18 cellular contexts compared by ENCODE assay signal in the genomic region with DNA sequence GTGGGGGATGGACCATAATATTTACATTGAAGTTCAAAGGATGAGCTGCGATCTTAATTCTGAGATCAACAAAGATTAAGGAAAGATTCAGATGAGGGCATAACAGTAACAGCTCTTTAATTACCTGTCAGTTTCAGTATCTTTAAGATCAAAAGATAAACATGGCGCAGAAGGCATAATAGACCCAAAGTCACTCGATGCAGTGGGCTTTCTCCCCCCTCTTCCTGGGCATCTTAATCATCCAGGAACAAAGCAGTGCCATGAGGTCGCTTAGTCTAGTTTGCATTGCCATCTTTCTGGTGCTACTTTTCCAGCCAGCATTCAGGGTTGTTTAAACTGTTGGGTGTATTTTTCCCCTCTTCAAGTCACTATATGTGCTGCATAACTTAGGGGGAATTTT.
A peak's percentile ranks its signal among the peaks of the same experiment; 100 is the strongest.
DNase-seq lines count a peak whose midpoint lies in the region; ATAC-seq, FAIRE-seq and TF ChIP-seq lines count a peak whose summit lies in the region.
"Had no signal": no experiment of that assay in that cellular context is flagged by ENCODE, and none has a peak within 500 bp of the region (broad histone marks: within the 10 kb centered on the region; RNA-seq: fewer than 3 reads in every experiment).

No MANE protein-coding gene starts in this region.

- H3K27ac ChIP-seq in astrocyte (ENCODE audit: low read depth, low read length) (no peak overlapping the region), mesodermal cell (ENCODE audit: low read depth, low read length, severe bottlenecking) (peak overlapping the region; percentile 88), testis (peak overlapping the region; percentile 32 to 38)
- H3K27ac ChIP-seq: PC-9 had no signal

- no peaks in the 10 kb centered on the region for H3K79me2 ChIP-seq in astrocyte (ENCODE audit: insufficient read depth, low read length)

- intact Hi-C loops in testis (cut with DNase I; ENCODE audit: low total_unique reads) = no loop called here

- H3K9ac ChIP-seq in astrocyte (ENCODE audit: low read length) = no peak overlapping the region

- H2AFZ ChIP-seq in astrocyte (ENCODE audit: low read depth, low read length) = no peak overlapping the region
- H2AFZ ChIP-seq: PC-9 had no signal

- TF ChIP-seq POLR2A in testis (IDR thresholded peaks at IDR 0.05) = no peak

- H3K9me3 Mint-ChIP-seq in astrocyte (ENCODE audit: unreplicated experiment) = no peaks in the 10 kb centered on the region
- H3K9me3 Mint-ChIP-seq in activated T-cell treated with anti-CD3 and anti-CD28 coated beads, Interleukin-2, amount 50 U/mL, for 72 hours = no peaks in the 10 kb centered on the region

- H3K36me3 ChIP-seq in astrocyte (ENCODE audit: insufficient read depth, low read length) = no peaks in the 10 kb centered on the region
- peaks cover 27% of the 10 kb centered on the region for H3K36me3 ChIP-seq in mesodermal cell (ENCODE audit: control insufficient read depth, insufficient read depth, low read length)
- H3K36me3 ChIP-seq in testis (ENCODE audit: low read depth, missing control alignments) = no peaks in the 10 kb centered on the region

- H3K27me3 Mint-ChIP-seq in astrocyte (ENCODE audit: low read depth, unreplicated experiment) = peaks cover 8% of the 10 kb centered on the region
- H3K27me3 Mint-ChIP-seq in activated T-cell treated with anti-CD3 and anti-CD28 coated beads, Interleukin-2, amount 50 U/mL, for 72 hours (ENCODE audit: low read depth) = peaks cover 10% of the 10 kb centered on the region

- FAIRE-seq in astrocyte (lab: Jason Lieb, UNC) = no peak

- no peak overlapping the region for H3K4me3 Mint-ChIP-seq in astrocyte (ENCODE audit: unreplicated experiment)
- no peak overlapping the region for H3K4me3 Mint-ChIP-seq in activated T-cell treated with anti-CD3 and anti-CD28 coated beads, Interleukin-2, amount 50 U/mL, for 72 hours
- H3K4me3 Mint-ChIP-seq: CD14-positive monocyte had no signal

- ATAC-seq in HG02571 (IDR thresholded peaks at IDR 0.05; ENCODE audit: unreplicated experiment) = no peak
- ATAC-seq in activated T-cell treated with anti-CD3 and anti-CD28 coated beads, Interleukin-2, amount 50 U/mL, for 72 hours (replicated peaks in 1 of 2) = no peak

- no peaks in the 10 kb centered on the region for H3K9me3 ChIP-seq in astrocyte (ENCODE audit: insufficient read depth, low read depth, low read length)
- no peaks in the 10 kb centered on the region for H3K9me3 ChIP-seq in mesodermal cell (ENCODE audit: control insufficient read depth, low read length)
- H3K9me3 ChIP-seq in testis = no peaks in the 10 kb centered on the region

- H3K4me1 ChIP-seq in astrocyte (ENCODE audit: insufficient read depth, low read length) (peaks cover 3% of the 10 kb centered on the region), mesodermal cell (ENCODE audit: control insufficient read depth, insufficient read depth, low read length, poor library complexity, severe bottlenecking) (peaks cover 40% of the 10 kb centered on the region), testis (peaks cover 21% of the 10 kb centered on the region)

- peak overlapping the region; percentile 30 for H3K4me2 ChIP-seq in astrocyte (ENCODE audit: low read length)
- H3K4me2 ChIP-seq: PC-9 had no signal

- peaks cover 11% of the 10 kb centered on the region for H3K4me1 Mint-ChIP-seq in astrocyte (ENCODE audit: low read depth, unreplicated experiment)
- H3K4me1 Mint-ChIP-seq in activated T-cell treated with anti-CD3 and anti-CD28 coated beads, Interleukin-2, amount 50 U/mL, for 72 hours (ENCODE audit: low read depth) = no peaks in the 10 kb centered on the region
- H3K4me1 Mint-ChIP-seq: CD14-positive monocyte had no signal

- 60 to 74% methylated on average over 2 to 3 of the region's 4 CpGs for WGBS in mesodermal cell (ENCODE audit: insufficient coverage in 2 of 2), 2 experiments
- WGBS in testis, 2 donors = 76% methylated on average over 4 of the region's 4 CpGs

- TF ChIP-seq CTCF in astrocyte (IDR thresholded peaks at IDR 0.05; ENCODE audit: insufficient read depth, low read depth, low read length) = no peak
- no peak for TF ChIP-seq CTCF in testis (IDR thresholded peaks at IDR 0.05)

- H4K20me1 ChIP-seq in astrocyte (ENCODE audit: insufficient read depth, low read length) = no peaks in the 10 kb centered on the region

- H3K27ac Mint-ChIP-seq in astrocyte (ENCODE audit: unreplicated experiment) = no peak overlapping the region
- no peak overlapping the region for H3K27ac Mint-ChIP-seq in activated T-cell treated with anti-CD3 and anti-CD28 coated beads, Interleukin-2, amount 50 U/mL, for 72 hours
- H3K27ac Mint-ChIP-seq: CD14-positive monocyte had no signal

- peak; percentile 61 for DNase-seq in Jurkat, Clone E6-1 (ENCODE audit: low read depth, low spot score)
- DNase-seq in astrocyte (ENCODE audit: low read depth) (no peak), testis (no peak), CD1c-positive myeloid dendritic cell (ENCODE audit: extremely low spot score) (no peak)
- DNase-seq in activated T-cell treated with anti-CD3 and anti-CD28 coated beads, Interleukin-2, amount 50 U/mL, for 72 hours = no peak
- DNase-seq: AML-193, COR-L47, H7, KG1, NCI-H1048, NCI-H1436 treated with DMSO at 0.1 percent for 48 hours, NCI-H2029 treated with DMSO at 0.1 percent for 48 hours, NCI-H510A, NCI-H774, PC-9 had no signal

- H3K27me3 ChIP-seq in astrocyte (ENCODE audit: insufficient read depth, low read length) = no peaks in the 10 kb centered on the region
- no peaks in the 10 kb centered on the region for H3K27me3 ChIP-seq in testis

- no peaks in the 10 kb centered on the region for H3K36me3 Mint-ChIP-seq in astrocyte (ENCODE audit: low read depth, unreplicated experiment)
- no peaks in the 10 kb centered on the region for H3K36me3 Mint-ChIP-seq in activated T-cell treated with anti-CD3 and anti-CD28 coated beads, Interleukin-2, amount 50 U/mL, for 72 hours (ENCODE audit: insufficient read depth in 2 of 2)
- H3K36me3 Mint-ChIP-seq: CD14-positive monocyte had no signal

- H3K4me3 ChIP-seq in Jurkat, Clone E6-1 (ENCODE audit: low read length) = no peak overlapping the region
- no peak overlapping the region for H3K4me3 ChIP-seq in astrocyte (ENCODE audit: insufficient read depth, low read depth, low read length)
- no peak overlapping the region for H3K4me3 ChIP-seq in mesodermal cell (ENCODE audit: extremely low read depth, insufficient read depth, low read length, poor library complexity, severe bottlenecking)
- H3K4me3 ChIP-seq in testis = no peak overlapping the region
- H3K4me3 ChIP-seq: PC-9 had no signal
